Comparison of ENCODE assay signal across 1 cellular context in the genomic region with DNA sequence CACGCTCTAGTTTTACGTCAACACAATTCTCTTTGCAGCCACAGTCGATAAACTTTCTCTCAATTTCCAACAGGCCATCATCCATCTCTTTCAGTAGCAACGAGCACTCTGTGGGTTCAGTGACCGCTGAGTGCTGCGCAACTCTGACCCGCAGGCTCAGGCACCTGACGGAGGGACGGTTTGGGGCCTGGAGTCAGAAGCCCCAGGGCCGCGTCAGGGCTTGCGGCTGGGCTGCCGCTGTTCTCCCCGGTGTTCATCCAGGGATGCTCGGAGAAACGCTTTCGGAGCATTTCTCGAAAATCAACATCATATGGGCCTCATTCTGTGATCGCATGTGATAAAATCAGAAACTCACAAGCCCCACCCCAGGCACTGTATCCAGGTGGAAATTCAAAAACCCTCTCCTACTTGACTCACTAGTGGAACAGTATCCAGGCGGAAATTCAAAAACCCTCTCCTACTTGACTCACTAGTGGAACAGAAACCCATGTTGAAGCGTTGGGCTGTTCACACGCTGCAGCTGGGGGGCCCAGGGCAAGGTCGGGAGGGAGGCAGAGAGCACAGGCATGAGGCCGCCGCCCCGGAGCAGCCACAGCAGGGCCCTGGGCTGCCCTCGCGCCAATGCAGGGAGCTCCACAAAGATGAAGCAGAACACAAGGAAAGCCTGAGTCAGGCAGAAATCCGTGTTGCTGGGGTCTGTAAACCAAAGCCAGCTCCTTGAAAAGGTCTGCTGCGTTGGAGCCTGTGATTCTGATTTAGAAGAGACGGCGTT.
TF ChIP-seq lines count a peak whose summit lies in the region.

No MANE protein-coding gene starts in this region.

TF ChIP-seq in H1, 55 proteins besides CTCF, POLR2A, EP300 and RAD21:
- TF ChIP-seq BACH1 (IDR thresholded peaks at IDR 0.05; ENCODE audit: low read length) (no peak), JUND (IDR thresholded peaks at IDR 0.05; ENCODE audit: low read length) (no peak), SP1 (IDR thresholded peaks at IDR 0.05; ENCODE audit: low read depth, low read length) (no peak), SP2 (IDR thresholded peaks at IDR 0.05; ENCODE audit: low read length) (no peak), SUZ12 (IDR thresholded peaks at IDR 0.05; ENCODE audit: low read length) (no peak), TEAD4 (IDR thresholded peaks at IDR 0.05; ENCODE audit: low read depth, low read length) (no peak), CTBP2 (IDR thresholded peaks at IDR 0.05; ENCODE audit: borderline replicate concordance, insufficient read depth, insufficient read length, low read length) (no peak), KDM5A (IDR thresholded peaks at IDR 0.05; ENCODE audit: low read length) (no peak), RXRA (IDR thresholded peaks at IDR 0.05; ENCODE audit: insufficient read depth, low read depth, low read length) (no peak), TCF12 (IDR thresholded peaks at IDR 0.05; ENCODE audit: low read depth, low read length) (no peak)
- TF ChIP-seq, protein P1, sequence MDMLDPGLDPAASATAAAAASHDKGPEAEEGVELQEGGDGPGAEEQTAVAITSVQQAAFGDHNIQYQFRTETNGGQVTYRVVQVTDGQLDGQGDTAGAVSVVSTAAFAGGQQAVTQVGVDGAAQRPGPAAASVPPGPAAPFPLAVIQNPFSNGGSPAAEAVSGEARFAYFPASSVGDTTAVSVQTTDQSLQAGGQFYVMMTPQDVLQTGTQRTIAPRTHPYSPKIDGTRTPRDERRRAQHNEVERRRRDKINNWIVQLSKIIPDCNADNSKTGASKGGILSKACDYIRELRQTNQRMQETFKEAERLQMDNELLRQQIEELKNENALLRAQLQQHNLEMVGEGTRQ (IDR thresholded peaks at IDR 0.05; ENCODE audit: low read length): no peak
- TF ChIP-seq, protein P2, sequence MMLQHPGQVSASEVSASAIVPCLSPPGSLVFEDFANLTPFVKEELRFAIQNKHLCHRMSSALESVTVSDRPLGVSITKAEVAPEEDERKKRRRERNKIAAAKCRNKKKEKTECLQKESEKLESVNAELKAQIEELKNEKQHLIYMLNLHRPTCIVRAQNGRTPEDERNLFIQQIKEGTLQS (IDR thresholded peaks at IDR 0.05; ENCODE audit: insufficient read depth, low read depth, low read length): no peak
